ENCODE assay signal across 23 cellular contexts in the genomic region with DNA sequence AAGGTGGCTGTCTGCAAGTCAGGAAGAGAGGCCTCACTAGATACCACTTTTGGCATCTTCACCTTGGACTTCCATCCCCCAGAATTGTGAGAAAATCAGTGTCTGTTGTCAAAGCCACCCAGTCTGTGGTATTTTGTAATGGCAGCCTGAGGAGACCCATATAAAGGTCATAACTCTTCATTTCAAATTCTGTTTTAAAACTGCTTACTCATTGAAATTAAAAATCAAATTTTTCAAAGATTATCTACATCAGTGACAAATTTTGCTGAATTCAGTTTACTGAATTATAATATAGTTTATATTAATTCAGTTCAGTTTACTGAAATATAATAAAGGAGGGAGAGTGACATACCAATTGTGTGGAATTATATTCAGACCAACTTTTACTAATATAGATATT.
A peak's percentile ranks its signal among the peaks of the same experiment; 100 is the strongest.
DNase-seq lines count a peak whose midpoint lies in the region; ATAC-seq, FAIRE-seq and TF ChIP-seq lines count a peak whose summit lies in the region.
"Had no signal": no experiment of that assay in that cellular context is flagged by ENCODE, and none has a peak within 500 bp of the region (broad histone marks: within the 10 kb centered on the region; RNA-seq: fewer than 3 reads in every experiment).

No MANE protein-coding gene starts in this region.

- no peak for DNase-seq in HepG2 (ENCODE audit: low spot score)
- DNase-seq in right lobe of liver: no peak
- DNase-seq in HCT116 (ENCODE audit: low read depth, low spot score): no peak
- no peak for DNase-seq in K562 (ENCODE audit: extremely low read depth in 1 of 4, low spot score in 3 of 4)
- DNase-seq in mesenchymal stem cell: no peak
- DNase-seq in posterior cingulate gyrus: no peak
- no peak for DNase-seq in GM19240 (ENCODE audit: insufficient read length, low spot score)
- DNase-seq: ACHN; CD4-positive, alpha-beta T cell; CD8-positive, alpha-beta memory T cell; DMS 273 treated with DMSO at 0.1 percent for 48 hours; DMS79; EL; GDM1; GM23248; H9; HFFc6 had no signal

- H3K9me3 ChIP-seq in HepG2 (ENCODE audit: low read length) (peaks cover 31% of the 10 kb centered on the region), right lobe of liver (no peaks in the 10 kb centered on the region), HCT116 (ENCODE audit: control insufficient read depth in 1 of 2, insufficient read depth in 1 of 2, low read depth in 1 of 2, low read length in 2 of 2) (no peaks in the 10 kb centered on the region), K562 (replicated peaks; ENCODE audit: control insufficient read depth, insufficient read depth, low read depth, low read length) (no peaks in the 10 kb centered on the region), mesenchymal stem cell (ENCODE audit: control insufficient read depth, low read length) (no peaks in the 10 kb centered on the region)

- H3K9me2 ChIP-seq in HCT116 (ENCODE audit: insufficient read depth): no peaks in the 10 kb centered on the region

- ATAC-seq in HepG2 (no peak), right lobe of liver (no peak), HCT116 (no peak), K562 (no peak), GM18861 (IDR thresholded peaks at IDR 0.05; ENCODE audit: unreplicated experiment) (no peak)
- ATAC-seq: GM12878 had no signal

- intact Hi-C loops in HepG2 (cut with micrococcal nuclease; ENCODE audit: unreplicated experiment) (no loop called here), right lobe of liver (cut with DNase I) (no loop called here), HCT116 (cut with micrococcal nuclease) (no loop called here), K562 (cut with micrococcal nuclease) (no loop called here), posterior cingulate gyrus (cut with DNase I) (no loop called here)

- H2BK120ac ChIP-seq in mesenchymal stem cell (ENCODE audit: low read depth, low read length): peak overlapping the region; percentile 24

- no peak for TF ChIP-seq CTCF in HepG2 (CRISPR knock-in tag; IDR thresholded peaks at IDR 0.05)
- no peak for TF ChIP-seq CTCF in right lobe of liver (IDR thresholded peaks at IDR 0.05)
- TF ChIP-seq CTCF in HCT116 (IDR thresholded peaks at IDR 0.05 in 2 of 3, conservative IDR thresholded peaks at IDR 0.05 in 1 of 3; ENCODE audit: borderline replicate concordance in 1 of 3, insufficient read depth in 1 of 3, low read depth in 2 of 3, low read length in 2 of 3): no peak
- TF ChIP-seq CTCF in K562 (IDR thresholded peaks at IDR 0.05 in 2 of 3, conservative IDR thresholded peaks at IDR 0.05 in 1 of 3; ENCODE audit: insufficient read depth in 2 of 3, low read depth in 1 of 3, low read length in 3 of 3): no peak

- no peak for TF ChIP-seq EP300 in HepG2 (IDR thresholded peaks at IDR 0.05; ENCODE audit: low read depth in 2 of 2, low read length in 2 of 2)
- TF ChIP-seq EP300 in HepG2 (CRISPR knock-in tag; IDR thresholded peaks at IDR 0.05; ENCODE audit: borderline replicate concordance): no peak
- no peak for TF ChIP-seq EP300 in K562 (IDR thresholded peaks at IDR 0.05; ENCODE audit: low read length)

- CTCF ChIA-PET in HepG2 (lab: Yijun Ruan, JAX; ENCODE audit: low intra/inter-chr PET ratio, low total read pairs) (no interaction called here), HCT116 (lab: Charles Lee) (no interaction called here), K562 (lab: Yijun Ruan, JAX; ENCODE audit: low intra/inter-chr PET ratio) (no interaction called here)

- H4K8ac ChIP-seq in mesenchymal stem cell (ENCODE audit: low read length): no peak overlapping the region

- H4K20me1 ChIP-seq in HepG2 (ENCODE audit: insufficient read depth, low read length): no peaks in the 10 kb centered on the region
- H4K20me1 ChIP-seq in HCT116 (ENCODE audit: insufficient read depth): no peaks in the 10 kb centered on the region
- H4K20me1 ChIP-seq in K562 (replicated peaks; ENCODE audit: control insufficient read depth, insufficient read depth, low read length): no peaks in the 10 kb centered on the region

- no peak overlapping the region for H4K91ac ChIP-seq in mesenchymal stem cell (ENCODE audit: low read length)

- no peak overlapping the region for H2AK5ac ChIP-seq in mesenchymal stem cell (ENCODE audit: low read length, severe bottlenecking)

- H3K9me1 ChIP-seq in K562 (ENCODE audit: control insufficient read depth, insufficient read depth, low read length): no peaks in the 10 kb centered on the region

- H3K79me2 ChIP-seq in HepG2 (ENCODE audit: insufficient read depth, low read length): no peaks in the 10 kb centered on the region
- no peaks in the 10 kb centered on the region for H3K79me2 ChIP-seq in HCT116 (ENCODE audit: insufficient read depth, low read length)
- no peaks in the 10 kb centered on the region for H3K79me2 ChIP-seq in K562 (ENCODE audit: control insufficient read depth, insufficient read depth, low read length)

- no peak overlapping the region for H2BK15ac ChIP-seq in mesenchymal stem cell (ENCODE audit: low read depth, poor library complexity, severe bottlenecking)

- H3K4me2 ChIP-seq in HepG2 (ENCODE audit: low read depth, low read length) (no peak overlapping the region), HCT116 (ENCODE audit: low read length) (no peak overlapping the region), K562 (ENCODE audit: insufficient read depth, low read length) (no peak overlapping the region), mesenchymal stem cell (ENCODE audit: low read length, poor library complexity, severe bottlenecking) (no peak overlapping the region)

- no peaks in the 10 kb centered on the region for H3K79me1 ChIP-seq in mesenchymal stem cell (replicated peaks; ENCODE audit: low read length, poor library complexity, severe bottlenecking)

- no peak overlapping the region for H3K27ac ChIP-seq in HepG2 (ENCODE audit: extremely low read length, insufficient read depth, low read length)
- H3K27ac ChIP-seq in right lobe of liver: no peak overlapping the region
- H3K27ac ChIP-seq in HCT116 (ENCODE audit: low read depth, low read length): no peak overlapping the region
- no peak overlapping the region for H3K27ac ChIP-seq in K562 (ENCODE audit: extremely low read depth, low read depth, low read length)
- H3K27ac ChIP-seq in mesenchymal stem cell (ENCODE audit: low read length, poor library complexity, severe bottlenecking): no peak overlapping the region
- H3K27ac ChIP-seq: 22Rv1, GM23248 had no signal

- FAIRE-seq in HepG2 (lab: Jason Lieb, UNC) (no peak), K562 (lab: Jason Lieb, UNC) (no peak)
- FAIRE-seq: A204.1, D721Med, GM12878, GM18507 had no signal

- no TSS peak for BruUV-seq in HepG2 (replicated peaks; lab: Mats Ljungman, UMichigan)
- no TSS peak for BruUV-seq in HCT116 (replicated peaks; lab: Mats Ljungman, UMichigan)
- BruUV-seq in K562 (replicated peaks; lab: Mats Ljungman, UMichigan): no TSS peak

- no peak overlapping the region for H3K4ac ChIP-seq in mesenchymal stem cell (ENCODE audit: low read depth in 1 of 2, low read length in 2 of 2)

- H3K23ac ChIP-seq in mesenchymal stem cell (ENCODE audit: low read length in 2 of 2): no peak overlapping the region

- no peaks in the 10 kb centered on the region for H3K36me3 ChIP-seq in HepG2 (replicated peaks in 1 of 2; ENCODE audit: control insufficient read depth in 1 of 2, insufficient read depth in 2 of 2, low read length in 2 of 2)
- H3K36me3 ChIP-seq in right lobe of liver: no peaks in the 10 kb centered on the region
- H3K36me3 ChIP-seq in HCT116 (ENCODE audit: control insufficient read depth in 1 of 2, insufficient read depth in 2 of 2, low read length in 2 of 2): no peaks in the 10 kb centered on the region
- H3K36me3 ChIP-seq in K562 (ENCODE audit: control insufficient read depth, insufficient read depth, low read length): no peaks in the 10 kb centered on the region
- no peaks in the 10 kb centered on the region for H3K36me3 ChIP-seq in mesenchymal stem cell (ENCODE audit: control insufficient read depth in 1 of 2, insufficient read depth in 2 of 2, low read depth in 1 of 2, low read length in 2 of 2)

- RAD21 ChIA-PET in HCT116 (lab: Charles Lee; ENCODE audit: low non-redundant PET in 1 of 2, low total read pairs in 2 of 2, uncharacterized antibody in 2 of 2, unreplicated experiment in 2 of 2): no interaction called here

- TF ChIP-seq RAD21 in HepG2 (CRISPR knock-in tag; IDR thresholded peaks at IDR 0.05) (no peak), HCT116 (IDR thresholded peaks at IDR 0.05; ENCODE audit: low read depth) (no peak), K562 (CRISPR knock-in tag; conservative IDR thresholded peaks at IDR 0.05 in 1 of 2, IDR thresholded peaks at IDR 0.05 in 1 of 2) (no peak)

- H3K4me1 ChIP-seq in HepG2 (ENCODE audit: insufficient read depth, low read length): no peaks in the 10 kb centered on the region
- H3K4me1 ChIP-seq in right lobe of liver: no peaks in the 10 kb centered on the region
- H3K4me1 ChIP-seq in HCT116 (ENCODE audit: control insufficient read depth in 1 of 2, insufficient read depth in 2 of 2, low read length in 2 of 2): no peaks in the 10 kb centered on the region
- H3K4me1 ChIP-seq in K562 (replicated peaks in 1 of 2; ENCODE audit: control insufficient read depth in 2 of 2, insufficient read depth in 2 of 2, low read length in 2 of 2): no peaks in the 10 kb centered on the region
- H3K4me1 ChIP-seq in mesenchymal stem cell (ENCODE audit: control insufficient read depth, insufficient read depth, low read depth, low read length): no peaks in the 10 kb centered on the region

- H3K18ac ChIP-seq in mesenchymal stem cell (ENCODE audit: low read depth in 1 of 2, low read length in 2 of 2): no peak overlapping the region

- H2AFZ ChIP-seq in HepG2 (ENCODE audit: low read length) (no peak overlapping the region), HCT116 (ENCODE audit: low read depth, low read length, poor library complexity, severe bottlenecking) (peak overlapping the region; percentile 41), K562 (ENCODE audit: low read depth, low read length) (no peak overlapping the region), mesenchymal stem cell (ENCODE audit: low read depth, low read length) (no peak overlapping the region)

- no peak overlapping the region for H2BK12ac ChIP-seq in mesenchymal stem cell (ENCODE audit: low read length in 2 of 2)

- no peak overlapping the region for H3K4me3 ChIP-seq in HepG2 (replicated peaks in 1 of 3; ENCODE audit: insufficient read depth in 1 of 3, low read depth in 2 of 3, low read length in 3 of 3)
- no peak overlapping the region for H3K4me3 ChIP-seq in right lobe of liver
- H3K4me3 ChIP-seq in HCT116 (replicated peaks in 1 of 2; ENCODE audit: low read depth in 1 of 2, low read length in 2 of 2): no peak overlapping the region
- no peak overlapping the region for H3K4me3 ChIP-seq in K562
- H3K4me3 ChIP-seq in mesenchymal stem cell (ENCODE audit: insufficient read depth in 1 of 2, low read depth in 1 of 2, low read length in 2 of 2): no peak overlapping the region
- H3K4me3 ChIP-seq: GM12878, GM23248 had no signal

- H3K9ac ChIP-seq in HepG2 (ENCODE audit: insufficient read depth, low read depth, low read length) (no peak overlapping the region), HCT116 (ENCODE audit: low read length) (no peak overlapping the region), K562 (ENCODE audit: insufficient read depth in 1 of 2, low read depth in 2 of 2, low read length in 2 of 2) (no peak overlapping the region), mesenchymal stem cell (ENCODE audit: low read length) (no peak overlapping the region)
- H3K9ac ChIP-seq: GM23248 had no signal

- TF ChIP-seq POLR2A in HepG2 (IDR thresholded peaks at IDR 0.05; ENCODE audit: insufficient read depth in 1 of 2, low read depth in 2 of 2, low read length in 2 of 2): no peak
- no peak for TF ChIP-seq POLR2A in right lobe of liver (IDR thresholded peaks at IDR 0.05)
- no peak for TF ChIP-seq POLR2A in HCT116 (IDR thresholded peaks at IDR 0.05; ENCODE audit: borderline replicate concordance, extremely low read depth, insufficient read depth, insufficient read length)
- TF ChIP-seq POLR2A in K562 (conservative IDR thresholded peaks at IDR 0.05): no peak

- POLR2A ChIA-PET in HepG2 (lab: Yijun Ruan, JAX): no interaction called here
- POLR2A ChIA-PET in HCT116 (lab: Charles Lee): no interaction called here
- POLR2A ChIA-PET in K562 (lab: Yijun Ruan, JAX): no interaction called here

- no peak overlapping the region for H3K14ac ChIP-seq in mesenchymal stem cell (ENCODE audit: low read length in 2 of 2)

- in situ Hi-C loops in HepG2 (cut with HindIII; ENCODE audit: extremely low pct_ligation_motif_present, low pct_unique_long_range_greater_than_20kb): no loop called here
- in situ Hi-C loops in K562 (cut with MboI): no loop called here

- no peaks in the 10 kb centered on the region for H3K27me3 ChIP-seq in HepG2 (ENCODE audit: control insufficient read depth in 1 of 2, insufficient read depth in 2 of 2, low read length in 2 of 2)
- no peaks in the 10 kb centered on the region for H3K27me3 ChIP-seq in right lobe of liver
- no peaks in the 10 kb centered on the region for H3K27me3 ChIP-seq in HCT116 (ENCODE audit: insufficient read depth, low read length)
- no peaks in the 10 kb centered on the region for H3K27me3 ChIP-seq in K562 (ENCODE audit: control insufficient read depth in 2 of 2, insufficient read depth in 2 of 2, low read length in 2 of 2)
- no peaks in the 10 kb centered on the region for H3K27me3 ChIP-seq in mesenchymal stem cell (ENCODE audit: control insufficient read depth in 1 of 2, insufficient read depth in 1 of 2, low read length in 2 of 2)

- H2BK5ac ChIP-seq in mesenchymal stem cell (ENCODE audit: low read depth, low read length, poor library complexity, severe bottlenecking): no peak overlapping the region
